ENCODE assay signal across 27 cellular contexts in the genomic region with DNA sequence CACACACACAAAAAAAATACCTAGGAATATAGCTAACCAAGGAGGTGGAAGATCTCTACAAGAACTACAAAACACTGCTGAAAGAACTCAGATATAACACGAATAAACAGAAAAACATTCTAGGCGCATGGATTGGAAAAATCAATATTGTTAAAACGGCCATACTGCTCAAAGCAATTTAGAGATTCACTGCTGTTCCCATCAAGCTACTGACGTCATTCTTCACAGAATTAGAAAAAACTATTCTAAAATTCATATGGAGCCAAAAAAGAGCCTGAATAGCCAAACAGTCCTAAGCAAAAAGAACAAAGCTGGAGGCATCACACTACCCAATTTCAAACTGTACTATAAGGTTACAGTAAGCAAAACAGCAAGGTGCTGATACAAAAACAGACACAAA.
"Had no signal": no experiment of that assay in that cellular context is flagged by ENCODE, and none has a peak within 500 bp of the region (broad histone marks: within the 10 kb centered on the region; RNA-seq: fewer than 3 reads in every experiment).

No MANE protein-coding gene starts in this region.

- H3K27ac ChIP-seq: colonic mucosa, coronary artery, dorsolateral prefrontal cortex, epithelial cell of prostate, esophagus muscularis mucosa, esophagus squamous epithelium, foreskin keratinocyte, gastrocnemius medialis, gastroesophageal sphincter, heart left ventricle, heart right ventricle had no signal

- H3K4me1 ChIP-seq: colonic mucosa, esophagus muscularis mucosa, esophagus squamous epithelium, foreskin keratinocyte, gastrocnemius medialis, gastroesophageal sphincter, heart left ventricle, heart right ventricle had no signal

- H3K4me3 ChIP-seq: colonic mucosa, coronary artery, dorsolateral prefrontal cortex, esophagus muscularis mucosa, esophagus squamous epithelium, gastrocnemius medialis, gastroesophageal sphincter, heart left ventricle, heart right ventricle had no signal

- H3K27me3 ChIP-seq: colonic mucosa, esophagus muscularis mucosa, esophagus squamous epithelium, foreskin keratinocyte, gastrocnemius medialis, gastroesophageal sphincter, heart left ventricle, heart right ventricle had no signal

- H3K36me3 ChIP-seq: colonic mucosa, esophagus muscularis mucosa, esophagus squamous epithelium, gastrocnemius medialis, gastroesophageal sphincter, heart left ventricle, heart right ventricle had no signal

- FAIRE-seq: endometrium, endothelial cell of umbilical vein, frontal cortex had no signal

- H3K9me3 ChIP-seq: colonic mucosa, esophagus squamous epithelium, gastrocnemius medialis, gastroesophageal sphincter had no signal

- ATAC-seq: effector memory CD8-positive, alpha-beta T cell; esophagus mucosa; foreskin keratinocyte; gastrocnemius medialis; heart left ventricle; heart right ventricle had no signal

- DNase-seq: colonic mucosa; cortex of kidney; dermis blood vessel endothelial cell; dorsolateral prefrontal cortex; effector CD4-positive, alpha-beta T cell; effector CD8-positive, alpha-beta T cell; effector memory CD4-positive, alpha-beta T cell; effector memory CD8-positive, alpha-beta T cell; endodermal cell; erythroblast; esophagus squamous epithelium; foreskin fibroblast; foreskin keratinocyte; foreskin melanocyte; gastrocnemius medialis; glutamatergic neuron; head of caudate nucleus; heart left ventricle; heart right ventricle had no signal
